ENCODE assay signal across 23 cellular contexts in genomic region chr7:133572087-133572486, GRCh38.
"Had no signal": no experiment of that assay in that cellular context is flagged by ENCODE, and none has a peak within 500 bp of the region (broad histone marks: within the 10 kb centered on the region; RNA-seq: fewer than 3 reads in every experiment).

No MANE protein-coding gene starts in this region.

- H3K4me1 ChIP-seq: ascending aorta, left lung, neural progenitor cell, upper lobe of left lung had no signal

- FAIRE-seq: endothelial cell of umbilical vein, frontal cortex, kidney, TTC549 had no signal

- H3K36me3 ChIP-seq: ascending aorta, left lung, neural progenitor cell, thoracic aorta, upper lobe of left lung had no signal

- H3K27ac ChIP-seq: ascending aorta, left lung, neural progenitor cell, thoracic aorta, upper lobe of left lung had no signal

- H3K9me3 ChIP-seq: ascending aorta, left lung, mucosa of descending colon, SK-N-SH, thoracic aorta, upper lobe of left lung had no signal

- H2AFZ ChIP-seq: neural progenitor cell had no signal

- ATAC-seq: activated CD4-positive, alpha-beta T cell treated with anti-CD3 and anti-CD28 coated beads for 36 hours; activated naive CD8-positive, alpha-beta T cell treated with anti-CD3 and anti-CD28 coated beads, Interleukin-2, amount 50 U/mL, for 24 hours; activated T-helper 17 cell treated with anti-CD3 and anti-CD28 coated beads, Interleukin-2, amount 50 U/mL, for 72 hours; left lung; mucosa of descending colon; sciatic nerve; stimulated activated naive B cell treated with anti-CD40 and anti-IgM and Interleukin-4, amounts not matched to agents 10 μg/mL and 1 μg/mL and 100 μg/mL, for 72 hours had no signal

- H3K9ac ChIP-seq: neural progenitor cell, SK-N-SH had no signal

- H3K27me3 ChIP-seq: ascending aorta, left lung, neural progenitor cell, upper lobe of left lung had no signal

- DNase-seq: activated CD4-positive, alpha-beta T cell treated with anti-CD3 and anti-CD28 coated beads for 36 hours; activated CD4-positive, alpha-beta T cell treated with anti-CD3 and anti-CD28 coated beads, Interleukin-2, amount 50 U/mL, for 48 hours; activated naive CD4-positive, alpha-beta T cell treated with anti-CD3 and anti-CD28 coated beads, Interleukin-2, amount 10 ng/mL, durations not matched to agents 7 days and 5 days; activated naive CD8-positive, alpha-beta T cell treated with anti-CD3 and anti-CD28 coated beads, Interleukin-2, amount 50 U/mL, for 24 hours; activated T-cell treated with anti-CD3 and anti-CD28 coated beads for 4 hours; effector memory CD4-positive, alpha-beta T cell; hypothalamus; kidney; left lung; mucosa of descending colon; naive B cell; SK-N-SH; stimulated activated CD4-positive, alpha-beta T cell treated with anti-CD3 and anti-CD28 coated beads, Interleukin-4, amount 100 ng/mL, for 24 hours; stimulated activated naive B cell treated with anti-CD40 and anti-IgM and Interleukin-4, amounts not matched to agents 10 μg/mL and 1 μg/mL and 100 μg/mL, for 72 hours; upper lobe of left lung had no signal

- H3K4me2 ChIP-seq: neural progenitor cell, SK-N-SH had no signal

- H3K4me3 ChIP-seq: ascending aorta, left lung, mucosa of descending colon, neural progenitor cell, thoracic aorta, upper lobe of left lung had no signal
